In the genomic region with DNA sequence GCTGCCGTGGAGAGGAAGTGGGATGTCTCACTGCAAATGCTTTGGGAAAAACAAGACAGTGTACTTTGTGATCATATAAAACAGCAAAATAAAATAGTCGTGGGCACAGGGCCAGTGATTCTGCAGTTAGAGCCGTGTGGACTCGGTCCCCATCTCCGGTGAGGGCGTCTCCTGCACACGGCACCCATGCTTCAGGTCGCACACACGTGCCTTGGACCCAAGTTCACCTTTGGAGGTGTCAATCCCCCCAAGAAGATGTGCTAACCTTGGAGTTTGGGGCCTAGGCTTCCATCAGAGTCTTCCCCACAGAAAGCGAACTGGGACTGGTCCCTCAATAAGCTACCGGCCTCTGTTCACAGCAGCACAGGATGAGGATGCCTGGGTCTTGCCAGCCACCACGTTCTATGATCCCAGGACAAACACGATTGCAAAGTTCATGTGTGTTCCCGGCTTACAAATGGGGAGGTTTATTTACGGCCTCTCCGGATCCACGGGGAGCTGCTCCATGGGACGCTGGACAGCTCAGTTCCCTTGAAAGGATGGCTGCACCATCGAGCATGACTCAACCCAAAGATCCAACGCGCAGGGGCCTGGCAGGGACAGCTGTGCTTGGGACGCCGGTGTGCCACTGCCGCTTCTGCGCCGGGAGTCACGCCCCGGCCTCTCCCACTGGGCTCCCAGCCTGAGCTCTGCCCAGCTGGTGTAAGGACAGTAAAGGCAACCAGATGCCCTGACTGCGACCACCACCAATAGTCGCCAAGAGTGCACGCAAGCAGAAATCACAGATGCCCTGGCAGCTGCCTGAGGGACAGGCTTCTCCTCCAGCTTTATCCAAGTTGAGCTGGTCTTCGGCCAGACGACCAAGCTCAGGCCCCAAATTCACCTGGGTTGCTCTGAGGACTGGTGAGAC, we compare ENCODE assay signal across 11 cellular contexts. TPM values are rescaled to one million over a fixed set of nuclear protein-coding genes. Genes with fewer than 3 reads are reported as not detected.
DNase-seq lines count a peak whose midpoint lies in the region; ATAC-seq and TF ChIP-seq lines count a peak whose summit lies in the region.
"Had no signal": no experiment of that assay in that cellular context is flagged by ENCODE, and none has a peak within 500 bp of the region (broad histone marks: within the 10 kb centered on the region; RNA-seq: fewer than 3 reads in every experiment).

No MANE protein-coding gene starts in this region.

- no peak overlapping the region for H2AFZ ChIP-seq in neuronal stem cell (ENCODE audit: low read length)

- H3K9me3 Mint-ChIP-seq in natural killer cell: no peaks in the 10 kb centered on the region
- H3K9me3 Mint-ChIP-seq in natural killer cell treated with Interleukin-12 subunit alpha and Interleukin-12 subunit beta and Interleukin-15 and Interleukin-18, amount 100 ng/mL, for 72 hours: peaks cover 13% of the 10 kb centered on the region

- no peak overlapping the region for H3K4ac ChIP-seq in neuronal stem cell (ENCODE audit: low read length)

- H3K14ac ChIP-seq in neuronal stem cell (ENCODE audit: low read length): peak overlapping the region; percentile 33

- peaks cover 8% of the 10 kb centered on the region for H3K79me1 ChIP-seq in neuronal stem cell (ENCODE audit: low read depth, low read length)

- no peak overlapping the region for H3K4me2 ChIP-seq in neuronal stem cell (ENCODE audit: insufficient read depth, low read length, poor library complexity, severe bottlenecking)

- H4K8ac ChIP-seq in neuronal stem cell (ENCODE audit: low read depth, low read length): no peak overlapping the region

- peak overlapping the region; percentile 24 for H3K18ac ChIP-seq in neuronal stem cell (ENCODE audit: low read length)

- ATAC-seq in natural killer cell: no peak
- no peak for ATAC-seq in natural killer cell treated with Interleukin-12 subunit alpha and Interleukin-12 subunit beta and Interleukin-15 and Interleukin-18, amount 100 ng/mL, for 72 hours
- ATAC-seq in HG03095 (IDR thresholded peaks at IDR 0.05; ENCODE audit: unreplicated experiment): no peak
- no peak for ATAC-seq in GM21529 (IDR thresholded peaks at IDR 0.05; ENCODE audit: unreplicated experiment)
- ATAC-seq in HG03045 (IDR thresholded peaks at IDR 0.05; ENCODE audit: unreplicated experiment): no peak

- no peak overlapping the region for H4K91ac ChIP-seq in neuronal stem cell (ENCODE audit: low read depth, low read length, poor library complexity)

- H3K27ac ChIP-seq in neuronal stem cell (replicated peaks; ENCODE audit: low read length): no peak overlapping the region

- peak; percentile 13 for DNase-seq in natural killer cell
- DNase-seq in natural killer cell treated with Interleukin-12 subunit alpha and Interleukin-12 subunit beta and Interleukin-15 and Interleukin-18, amount 100 ng/mL, for 72 hours (ENCODE audit: low spot score): no peak
- peak; percentile 32 for DNase-seq in fibroblast of gingiva (ENCODE audit: low read depth)
- no peak for DNase-seq in neuronal stem cell (ENCODE audit: low spot score)
- DNase-seq in DMS53 treated with DMSO at 0.1 percent for 48 hours (lab: John Stamatoyannopoulos, UW; ENCODE audit: unreplicated experiment): no peak
- DNase-seq: NCI-H146; NK-92 treated with Interleukin-12 subunit alpha and Interleukin-12 subunit beta, amount 100 ng/mL, for 24 hours had no signal

- peaks cover 7 to 18% of the 10 kb centered on the region in 2 donors for H3K4me1 Mint-ChIP-seq in natural killer cell
- peaks cover 6 to 21% of the 10 kb centered on the region in 2 donors for H3K4me1 Mint-ChIP-seq in natural killer cell treated with Interleukin-12 subunit alpha and Interleukin-12 subunit beta and Interleukin-15 and Interleukin-18, amount 100 ng/mL, for 72 hours (ENCODE audit: low read depth in 2 of 2)

- no peaks in the 10 kb centered on the region for H3K36me3 Mint-ChIP-seq in natural killer cell
- H3K36me3 Mint-ChIP-seq in natural killer cell treated with Interleukin-12 subunit alpha and Interleukin-12 subunit beta and Interleukin-15 and Interleukin-18, amount 100 ng/mL, for 72 hours: no peaks in the 10 kb centered on the region

- no peak overlapping the region for H2BK120ac ChIP-seq in neuronal stem cell (ENCODE audit: low read depth, low read length)

- peak overlapping the region; percentile 0 for H3K23ac ChIP-seq in neuronal stem cell (ENCODE audit: low read depth, low read length, poor library complexity)

- peaks cover 0 to 14% (median 0%) of the 10 kb centered on the region in 3 experiments for H3K27me3 ChIP-seq in neuronal stem cell (ENCODE audit: control insufficient read depth in 3 of 3, insufficient read depth in 3 of 3, low read depth in 1 of 3, low read length in 3 of 3)

- TF ChIP-seq CTCF in natural killer cell (IDR thresholded peaks at IDR 0.05): no peak

- no peak overlapping the region for H3K4me3 Mint-ChIP-seq in natural killer cell
- H3K4me3 Mint-ChIP-seq in natural killer cell treated with Interleukin-12 subunit alpha and Interleukin-12 subunit beta and Interleukin-15 and Interleukin-18, amount 100 ng/mL, for 72 hours: no peak overlapping the region
- H3K4me3 Mint-ChIP-seq: B cell had no signal

- peak overlapping the region; percentile 36 for H2AK5ac ChIP-seq in neuronal stem cell (ENCODE audit: low read depth, low read length)

- H2BK15ac ChIP-seq in neuronal stem cell (ENCODE audit: low read length): no peak overlapping the region

- intact Hi-C loops in natural killer cell (cut with micrococcal nuclease): no loop called here

- WGBS in neuronal stem cell (ENCODE audit: extremely low coverage in 2 of 2, insufficient read length in 2 of 2, insufficient replicate concordance in 1 of 2), 2 donors: no CpG with 5 or more reads among the region's 33 CpGs

- peaks cover 19 to 44% of the 10 kb centered on the region in 2 donors for H3K4me1 ChIP-seq in neuronal stem cell (ENCODE audit: control insufficient read depth in 2 of 2, insufficient read depth in 1 of 2, low read depth in 1 of 2, low read length in 2 of 2)

- no peak overlapping the region for H3K27ac Mint-ChIP-seq in natural killer cell
- H3K27ac Mint-ChIP-seq in natural killer cell treated with Interleukin-12 subunit alpha and Interleukin-12 subunit beta and Interleukin-15 and Interleukin-18, amount 100 ng/mL, for 72 hours: no peak overlapping the region
- H3K27ac Mint-ChIP-seq: B cell had no signal

- H3K9ac ChIP-seq in neuronal stem cell (ENCODE audit: low read depth, low read length, poor library complexity): no peak overlapping the region

- peaks cover 0 to 4% of the 10 kb centered on the region in 2 donors for H3K36me3 ChIP-seq in neuronal stem cell (replicated peaks in 1 of 2; ENCODE audit: control insufficient read depth in 2 of 2, insufficient read depth in 2 of 2, low read length in 2 of 2)

- H3K4me3 ChIP-seq in neuronal stem cell (ENCODE audit: low read length in 2 of 2): no peak overlapping the region

- H3K9me3 ChIP-seq in neuronal stem cell (replicated peaks in 1 of 2; ENCODE audit: control insufficient read depth in 2 of 2, insufficient read depth in 1 of 2, low read depth in 1 of 2, low read length in 2 of 2): no peaks in the 10 kb centered on the region

- peaks cover 6 to 7% of the 10 kb centered on the region in 2 donors for H3K27me3 Mint-ChIP-seq in natural killer cell (ENCODE audit: low read depth in 2 of 2)
- peaks cover 2 to 7% of the 10 kb centered on the region in 2 donors for H3K27me3 Mint-ChIP-seq in natural killer cell treated with Interleukin-12 subunit alpha and Interleukin-12 subunit beta and Interleukin-15 and Interleukin-18, amount 100 ng/mL, for 72 hours

- H2BK12ac ChIP-seq in neuronal stem cell (ENCODE audit: low read length): no peak overlapping the region

- H2BK5ac ChIP-seq in neuronal stem cell (ENCODE audit: low read length): no peak overlapping the region

RNA-seq across cellular contexts. Expression of a gene that starts 8.6 kb away (rescaled TPM):
- total RNA-seq in natural killer cell: 1 to 10 TPM in 1 of 3 donors, under 1 TPM in 2; 0.40 to 1.4 (median 0.41) TPM
- under 1 TPM in 1 of 2 donors, not detected in 1; 0.45 TPM for total RNA-seq in natural killer cell treated with Interleukin-12 subunit alpha and Interleukin-12 subunit beta and Interleukin-15 and Interleukin-18, amount 100 ng/mL, for 72 hours
- 34.2 TPM for polyA plus RNA-seq in neuronal stem cell (2013, experiment 1 of 2)
- polyA plus RNA-seq in neuronal stem cell (2013, experiment 2 of 2): 33.8 TPM

Comparison
In these comparisons a context has a peak if more than half of its experiments do, and no peak if none do; other contexts are left out.
1. DNase-seq: peak in natural killer cell (single experiment) and fibroblast of gingiva (single experiment); none in natural killer cell treated with Interleukin-12 subunit alpha and Interleukin-12 subunit beta and Interleukin-15 and Interleukin-18, amount 100 ng/mL, for 72 hours (single experiment), neuronal stem cell (single experiment) and DMS53 treated with DMSO at 0.1 percent for 48 hours (single experiment).